Comparison of ENCODE assay signal across 2 cellular contexts in genomic region chr19:55196803-55197202, GRCh38.
TF ChIP-seq lines count a peak whose summit lies in the region.

No MANE protein-coding gene starts in this region.

TF ChIP-seq in GM23338, 12 proteins besides CTCF, POLR2A, EP300 and RAD21:
- peak; percentile 86 for TF ChIP-seq ETS1 (IDR thresholded peaks at IDR 0.05)
- no peak for TF ChIP-seq POLR2AphosphoS5 (IDR thresholded peaks at IDR 0.05; ENCODE audit: low read depth)
- TF ChIP-seq ZNF462 (CRISPR knock-in tag; IDR thresholded peaks at IDR 0.05): no peak
- TF ChIP-seq CREB1 (CRISPR knock-in tag; IDR thresholded peaks at IDR 0.05; ENCODE audit: low read depth): 0 out of 2 replicates have a peak, but pooled peaks have one; percentile 22
TF ChIP-seq in GM23338: peak in this region for 2.

TF ChIP-seq in GM12878, 131 proteins besides CTCF, POLR2A, EP300 and RAD21:
- TF ChIP-seq YY1 (IDR thresholded peaks at IDR 0.05; ENCODE audit: low read depth, low read length) (peak; percentile 41; the same call in 1 of the 2 replicates), PAX5 (IDR thresholded peaks at IDR 0.05; ENCODE audit: borderline replicate concordance, low read depth, low read length) (no peak), CREB1 (IDR thresholded peaks at IDR 0.05; ENCODE audit: low read depth) (peak; percentile 38; the same call in 1 of the 2 replicates), SPI1 (IDR thresholded peaks at IDR 0.05; ENCODE audit: borderline replicate concordance, insufficient read depth, low read depth, low read length) (no peak), TBL1XR1 (IDR thresholded peaks at IDR 0.05; ENCODE audit: low read depth, low read length) (no peak), HCFC1 (IDR thresholded peaks at IDR 0.05; ENCODE audit: low read length) (peak; percentile 55), HDGF (IDR thresholded peaks at IDR 0.05) (no peak), IRF4 (IDR thresholded peaks at IDR 0.05; ENCODE audit: low read depth, low read length) (no peak), SIX5 (IDR thresholded peaks at IDR 0.05; ENCODE audit: low read depth, low read length, severe bottlenecking) (peak; percentile 71), IRF5 (IDR thresholded peaks at IDR 0.05; ENCODE audit: borderline replicate concordance) (no peak), ATF2 (IDR thresholded peaks at IDR 0.05; ENCODE audit: low read length) (no peak), CBFB (IDR thresholded peaks at IDR 0.05; ENCODE audit: low read depth) (no peak)
